In the genomic region with DNA sequence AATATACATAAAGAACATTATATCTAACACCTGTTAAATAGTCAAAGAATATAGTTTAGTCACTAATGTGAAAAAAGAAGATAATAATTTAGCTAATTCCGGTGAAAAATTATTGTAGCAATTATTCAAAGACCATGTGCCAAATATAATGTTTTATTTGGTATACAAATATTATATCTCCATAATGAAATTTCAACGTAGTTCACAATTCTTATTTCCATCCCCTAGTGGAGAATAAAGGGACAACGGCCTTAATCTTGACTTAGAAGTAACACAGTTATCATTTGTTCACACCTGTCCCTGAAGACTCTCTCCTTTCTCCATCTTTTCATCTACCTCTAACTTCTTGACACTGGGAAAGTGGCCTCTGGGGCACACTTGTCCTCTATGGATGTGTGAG, we compare ENCODE assay signal across 1 cellular context.
TF ChIP-seq lines count a peak whose summit lies in the region.

No MANE protein-coding gene starts in this region.

TF ChIP-seq in IMR-90, 13 proteins besides CTCF, POLR2A, EP300 and RAD21 (continued from another document):
- TF ChIP-seq ELK1 (IDR thresholded peaks at IDR 0.05; ENCODE audit: borderline replicate concordance, low read depth, low read length) (no peak), MXI1 (IDR thresholded peaks at IDR 0.05; ENCODE audit: borderline replicate concordance, low read depth, low read length) (no peak), CEBPB (IDR thresholded peaks at IDR 0.05; ENCODE audit: low read depth, low read length) (no peak)
